Comparison of ENCODE assay signal across 7 cellular contexts in the genomic region with DNA sequence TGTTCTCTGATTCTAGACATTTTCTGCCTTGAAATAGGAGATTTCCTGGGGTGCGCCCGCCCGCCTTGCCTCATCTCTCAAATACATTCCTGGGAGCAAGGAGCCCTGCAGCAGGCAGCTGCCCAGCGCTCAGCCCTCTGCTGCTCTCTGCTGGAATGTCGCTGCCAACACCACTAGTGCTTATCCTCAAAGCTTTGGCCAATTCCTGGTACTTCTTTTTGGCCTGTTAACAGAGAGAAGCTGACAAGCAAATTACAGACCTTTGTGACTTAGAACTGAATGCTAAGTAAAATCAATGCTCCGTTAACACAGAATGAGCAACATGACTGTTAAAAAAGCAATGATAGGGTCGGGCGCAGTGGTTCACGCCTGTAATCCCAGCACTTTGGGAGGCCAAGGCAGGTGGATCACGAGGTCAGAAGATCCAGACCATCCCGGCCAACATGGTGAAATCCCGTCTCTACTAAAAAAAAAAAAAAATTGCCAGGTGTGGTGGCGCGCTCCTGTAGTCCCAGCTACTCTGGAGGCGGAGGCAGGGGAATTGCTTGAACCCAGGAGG. TPM values are rescaled to one million over a fixed set of nuclear protein-coding genes. Genes with fewer than 3 reads are reported as not detected.
A peak's percentile ranks its signal among the peaks of the same experiment; 100 is the strongest.
DNase-seq lines count a peak whose midpoint lies in the region; ATAC-seq, FAIRE-seq and TF ChIP-seq lines count a peak whose summit lies in the region.

No MANE protein-coding gene starts in this region.

- H3K9ac ChIP-seq in mammary epithelial cell (ENCODE audit: insufficient read depth, low read length) = no peak overlapping the region
- H3K9ac ChIP-seq in kidney (ENCODE audit: low read length in 2 of 2) = no peak overlapping the region

- WGBS in mammary epithelial cell (ENCODE audit: low coverage, missing lambda C conversion rate) = 40% methylated on average over 10 of the region's 15 CpGs

- POLR2A ChIA-PET in activated B cell treated with CpG ODN at 0.5 μM for 24 hours (lab: Charles Lee) = interaction anchor here (0.5 to 6.2 kb wide), 14 partner anchors 12 to 1015 kb away, joined by 3 to 84 read pairs (median 4); a partner anchor contains a TSS

- BruUV-seq in mammary epithelial cell (replicated peaks; lab: Mats Ljungman, UMichigan) = no TSS peak

- in situ Hi-C loops in GM13977 (cut with MboI; ENCODE audit: low pct_unique_long_range_greater_than_20kb, low sequenced_read_pairs, unreplicated experiment) = no loop called here
- in situ Hi-C loops in mammary epithelial cell (cut with MboI; ENCODE audit: low sequenced_read_pairs in 2 of 2) = loop anchor here (5.0 to 25.0 kb wide), 2 partner anchors 97 to 392 kb away; no protein-coding TSS in a partner anchor

- dilution Hi-C loops in mammary epithelial cell (cut with HindIII; ENCODE audit: low sequenced_read_pairs) = loop anchor here (25.0 kb wide), 1 partner anchor 492 kb away; no protein-coding TSS in a partner anchor

- peak; percentile 91 for TF ChIP-seq CTCF in GM13977 (IDR thresholded peaks at IDR 0.05; ENCODE audit: extremely low read depth, insufficient read depth, missing control alignments)
- peak; percentile 66 for TF ChIP-seq CTCF in activated B cell treated with CpG ODN at 0.5 μM for 24 hours (IDR thresholded peaks at IDR 0.05)
- TF ChIP-seq CTCF in mammary epithelial cell (conservative IDR thresholded peaks at IDR 0.05 in 1 of 2, IDR thresholded peaks at IDR 0.05 in 1 of 2; ENCODE audit: extremely low read depth in 1 of 2, insufficient read depth in 1 of 2, low read depth in 1 of 2, low read length in 2 of 2) = peak; percentile 93 to 99
- TF ChIP-seq CTCF in kidney (IDR thresholded peaks at IDR 0.05; ENCODE audit: borderline replicate concordance, extremely low read depth, insufficient read depth) = peak; percentile 99

- FAIRE-seq in kidney (lab: Jason Lieb, UNC) = no peak

- H3K4me1 ChIP-seq in mammary epithelial cell (ENCODE audit: insufficient read depth, low read length) (peaks cover 9% of the 10 kb centered on the region), kidney (ENCODE audit: control insufficient read depth in 1 of 2, insufficient read depth in 1 of 2, low read depth in 1 of 2, low read length in 2 of 2) (peaks cover 4 to 17% of the 10 kb centered on the region in 2 donors)

- no peak overlapping the region for H3K4me2 ChIP-seq in mammary epithelial cell (ENCODE audit: insufficient read depth, low read depth, low read length)

- no peaks in the 10 kb centered on the region for H3K79me2 ChIP-seq in mammary epithelial cell (ENCODE audit: insufficient read depth, low read length)

- H3K27ac Mint-ChIP-seq in activated B cell treated with CpG ODN at 0.5 μM for 24 hours = peak overlapping the region; percentile 19

- intact Hi-C loops in activated B cell treated with CpG ODN at 0.5 μM for 24 hours (cut with micrococcal nuclease) (loop anchor here (1.0 to 5.0 kb wide), 6 partner anchors 42 to 502 kb away; a partner anchor contains a TSS), mammary epithelial cell (cut with micrococcal nuclease) (loop anchor here (1.0 to 5.0 kb wide), 5 partner anchors 25 to 393 kb away; no protein-coding TSS in a partner anchor), kidney (cut with DNase I) (loop anchor here (5.0 kb wide), 1 partner anchor 97 kb away; no protein-coding TSS in a partner anchor)

- ATAC-seq in HG02973 (IDR thresholded peaks at IDR 0.05; ENCODE audit: unreplicated experiment) (peak; percentile 54), activated B cell treated with CpG ODN at 0.5 μM for 24 hours (ENCODE audit: low read depth) (peak; percentile 89)

- H3K27ac ChIP-seq in mammary epithelial cell (ENCODE audit: insufficient read depth, low read depth, low read length) = no peak overlapping the region
- no peak overlapping the region for H3K27ac ChIP-seq in kidney (ENCODE audit: low read depth in 2 of 2, low read length in 2 of 2)

- no peaks in the 10 kb centered on the region for H3K9me3 ChIP-seq in mammary epithelial cell (replicated peaks; ENCODE audit: insufficient read depth, low read length)
- no peaks in the 10 kb centered on the region for H3K9me3 ChIP-seq in kidney (ENCODE audit: control insufficient read depth in 1 of 2, low read length in 2 of 2)

- peak; percentile 74 for DNase-seq in GM13977 (ENCODE audit: low spot score)
- DNase-seq in NCI-H2171 (lab: John Stamatoyannopoulos, UW) = peak; percentile 76
- DNase-seq in activated B cell treated with CpG ODN at 0.5 μM for 24 hours = peak; percentile 64
- peak; percentile 62 for DNase-seq in mammary epithelial cell
- DNase-seq in kidney = peak; percentile 91
- peak; percentile 35 to 57 (median 48) for DNase-seq in stimulated activated CD4-positive, alpha-beta T cell treated with anti-CD3 and anti-CD28 coated beads, Interleukin-1b, Interleukin-23, amount 100 ng/mL, for 24 hours (ENCODE audit: low read depth in 4 of 4, low spot score in 1 of 4)

- H3K36me3 ChIP-seq in mammary epithelial cell (ENCODE audit: insufficient read depth, low read length) (no peaks in the 10 kb centered on the region), kidney (ENCODE audit: control insufficient read depth in 1 of 2, insufficient read depth in 2 of 2, low read length in 2 of 2) (no peaks in the 10 kb centered on the region)

- no peaks in the 10 kb centered on the region for H3K36me3 Mint-ChIP-seq in activated B cell treated with CpG ODN at 0.5 μM for 24 hours (ENCODE audit: low read depth)

- no peaks in the 10 kb centered on the region for H3K27me3 ChIP-seq in mammary epithelial cell (ENCODE audit: insufficient read depth, low read length)

- H4K20me1 ChIP-seq in mammary epithelial cell (ENCODE audit: insufficient read depth, low read length) = no peaks in the 10 kb centered on the region

- CTCF ChIA-PET in activated B cell treated with CpG ODN at 0.5 μM for 24 hours (lab: Charles Lee) = interaction anchor here (0.5 to 10.7 kb wide), 36 partner anchors 8 to 1230 kb away, joined by 3 to 247 read pairs (median 6); a partner anchor contains a TSS
- CTCF ChIA-PET in mammary epithelial cell (lab: Charles Lee; ENCODE audit: low non-redundant PET) = interaction anchor here (0.5 to 0.8 kb wide), 4 partner anchors 42 to 1671 kb away, joined by 4 to 10 read pairs (median 4); a partner anchor contains a TSS

- H3K4me3 ChIP-seq in mammary epithelial cell (replicated peaks in 1 of 3; ENCODE audit: insufficient read depth in 1 of 3, low read depth in 2 of 3, low read length in 3 of 3) (no peak overlapping the region), kidney (ENCODE audit: low read length in 2 of 2) (no peak overlapping the region)

- no peaks in the 10 kb centered on the region for H3K9me3 Mint-ChIP-seq in activated B cell treated with CpG ODN at 0.5 μM for 24 hours

- H3K4me1 Mint-ChIP-seq in activated B cell treated with CpG ODN at 0.5 μM for 24 hours = peaks cover 52% of the 10 kb centered on the region

- H3K4me3 Mint-ChIP-seq in activated B cell treated with CpG ODN at 0.5 μM for 24 hours = peak overlapping the region; percentile 72

- H3K27me3 Mint-ChIP-seq in activated B cell treated with CpG ODN at 0.5 μM for 24 hours = no peaks in the 10 kb centered on the region

- peak overlapping the region; percentile 69 for H2AFZ ChIP-seq in mammary epithelial cell (ENCODE audit: low read depth, low read length)

RNA-seq across cellular contexts. Expression of a gene that starts 41.9 kb away (rescaled TPM):
- total RNA-seq in activated B cell treated with CpG ODN at 0.5 μM for 24 hours = 109 and 116 TPM in 2 replicates
- 100 to 1,000 TPM in 1 of 2 donors, 10 to 100 TPM in 1; 74.3 to 124 TPM for total RNA-seq in mammary epithelial cell
- 131 TPM for polyA plus RNA-seq in mammary epithelial cell
- 278 TPM for polyA minus RNA-seq in mammary epithelial cell
- 111 TPM for total RNA-seq in kidney
- polyA plus RNA-seq in kidney (ENCODE audit: insufficient read depth, low read depth, low replicate concordance) = 90.8 TPM
